ENCODE assay signal across 22 cellular contexts in the genomic region with DNA sequence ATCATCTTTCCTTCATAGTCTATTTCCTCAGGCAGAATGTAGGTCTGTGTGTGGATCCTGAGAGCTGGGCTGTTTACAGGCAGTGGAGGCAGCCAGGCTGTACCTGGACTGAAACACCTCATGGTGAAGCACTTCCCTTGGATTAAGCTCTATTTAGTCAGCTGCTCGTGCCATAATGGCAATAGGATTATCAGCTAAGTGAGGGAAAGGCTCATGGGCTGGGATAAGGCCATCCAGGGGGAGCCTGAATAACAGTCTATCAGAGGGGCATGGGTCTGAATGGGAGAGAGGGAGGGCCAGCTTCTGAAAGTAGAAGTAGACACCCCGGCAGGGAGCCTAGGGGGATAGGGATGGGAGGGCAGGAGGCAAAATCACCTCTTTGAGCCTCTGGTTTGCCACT.
"Had no signal": no experiment of that assay in that cellular context is flagged by ENCODE, and none has a peak within 500 bp of the region (broad histone marks: within the 10 kb centered on the region; RNA-seq: fewer than 3 reads in every experiment).

No MANE protein-coding gene starts in this region.

- DNase-seq: cortex of kidney; dorsolateral prefrontal cortex; effector CD8-positive, alpha-beta T cell; heart left ventricle; hippocampal formation; left colon; left ventricle myocardium superior; mesendoderm; naive thymus-derived CD4-positive, alpha-beta T cell; nephron progenitor cell; psoas muscle; retina; right lobe of liver; stimulated activated CD4-positive, alpha-beta T cell treated with anti-CD3 and anti-CD28 coated beads, Interleukin-4, amount 100 ng/mL, for 1 hour; stimulated activated CD8-positive, alpha-beta memory T cell treated with anti-CD3 and anti-CD28 coated beads, Interleukin-4, amount 100 ng/mL, for 48 hours; stomach; substantia nigra; transverse colon had no signal

- H3K4me3 ChIP-seq: dorsolateral prefrontal cortex, heart left ventricle, lung, psoas muscle, right lobe of liver, stomach, thoracic aorta, transverse colon had no signal

- H3K27me3 ChIP-seq: dorsolateral prefrontal cortex, heart left ventricle, neutrophil, right lobe of liver, stomach, transverse colon had no signal

- H3K27me3 Mint-ChIP-seq: naive thymus-derived CD4-positive, alpha-beta T cell; stimulated activated memory B cell treated with anti-CD40 and anti-IgM and Interleukin-4, amounts not matched to agents 10 μg/mL and 1 μg/mL and 100 μg/mL, for 72 hours had no signal

- ATAC-seq: heart left ventricle; left colon; left ventricle myocardium superior; naive thymus-derived CD4-positive, alpha-beta T cell; psoas muscle; right lobe of liver; stimulated activated memory B cell treated with anti-CD40 and anti-IgM and Interleukin-4, amounts not matched to agents 10 μg/mL and 1 μg/mL and 100 μg/mL, for 72 hours had no signal

- H3K9me3 ChIP-seq: heart left ventricle, neutrophil, psoas muscle, right lobe of liver, stomach, thoracic aorta, transverse colon had no signal

- H3K27ac ChIP-seq: dorsolateral prefrontal cortex, heart left ventricle, neutrophil, psoas muscle, right lobe of liver, stomach, thoracic aorta, transverse colon had no signal

- H3K27ac Mint-ChIP-seq: nephron progenitor cell; stimulated activated memory B cell treated with anti-CD40 and anti-IgM and Interleukin-4, amounts not matched to agents 10 μg/mL and 1 μg/mL and 100 μg/mL, for 72 hours had no signal

- H3K4me3 Mint-ChIP-seq: nephron progenitor cell; stimulated activated memory B cell treated with anti-CD40 and anti-IgM and Interleukin-4, amounts not matched to agents 10 μg/mL and 1 μg/mL and 100 μg/mL, for 72 hours had no signal

- H3K9me3 Mint-ChIP-seq: naive thymus-derived CD4-positive, alpha-beta T cell; nephron progenitor cell; stimulated activated memory B cell treated with anti-CD40 and anti-IgM and Interleukin-4, amounts not matched to agents 10 μg/mL and 1 μg/mL and 100 μg/mL, for 72 hours had no signal
